ENCODE assay signal across 16 cellular contexts in the genomic region with DNA sequence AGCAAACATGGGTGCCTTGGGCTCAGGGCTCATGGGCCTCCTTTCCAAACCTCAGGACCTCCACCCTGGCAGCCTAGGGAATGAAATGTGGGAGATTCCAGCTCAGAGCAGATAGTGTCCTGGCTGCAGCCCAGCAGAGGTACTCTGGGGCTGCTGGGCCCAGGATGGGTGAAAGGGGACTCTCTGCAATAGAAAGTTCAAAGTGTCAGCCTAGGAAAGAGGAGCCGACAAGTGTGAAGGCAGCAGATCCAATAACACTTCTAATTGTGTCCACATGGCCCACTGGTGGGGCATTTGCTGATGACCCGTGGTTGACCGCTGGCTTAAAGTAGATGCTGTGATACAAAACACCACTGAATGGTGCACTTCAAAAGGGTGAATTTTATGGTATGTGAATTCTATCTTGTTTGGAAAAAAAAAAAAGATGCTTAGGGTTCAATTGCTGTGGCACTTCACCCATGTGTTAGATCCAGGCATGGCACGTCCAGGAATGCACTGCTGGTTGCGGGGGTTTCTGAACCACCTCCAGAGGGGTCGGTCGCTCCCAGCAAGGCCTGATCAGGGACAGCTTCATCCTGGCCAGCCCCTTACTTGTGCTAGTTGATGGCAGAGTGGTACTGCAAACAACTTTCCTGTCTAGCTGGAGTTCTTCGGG. TPM values are rescaled to one million over a fixed set of nuclear protein-coding genes. Genes with fewer than 3 reads are reported as not detected.
DNase-seq lines count a peak whose midpoint lies in the region; ATAC-seq, FAIRE-seq and TF ChIP-seq lines count a peak whose summit lies in the region.
"Had no signal": no experiment of that assay in that cellular context is flagged by ENCODE, and none has a peak within 500 bp of the region (broad histone marks: within the 10 kb centered on the region; RNA-seq: fewer than 3 reads in every experiment).

No MANE protein-coding gene starts in this region.

- H3K9ac ChIP-seq in endothelial cell of umbilical vein (replicated peaks; ENCODE audit: extremely low read depth, insufficient read depth, low read length) (no peak overlapping the region), neuronal stem cell (ENCODE audit: low read depth, low read length, poor library complexity) (no peak overlapping the region)

- no peak overlapping the region for H3K18ac ChIP-seq in neuronal stem cell (ENCODE audit: low read length)

- H3K36me3 ChIP-seq in RWPE2 (ENCODE audit: low read depth), result peaks cover 41% of the 10 kb centered on the region
- H3K36me3 ChIP-seq in endothelial cell of umbilical vein (ENCODE audit: control insufficient read depth in 2 of 2, extremely low read depth in 1 of 2, insufficient read depth in 2 of 2, low read length in 2 of 2), result peaks cover 29 to 38% of the 10 kb centered on the region in 2 experiments
- H3K36me3 ChIP-seq in neuronal stem cell (replicated peaks in 1 of 2; ENCODE audit: control insufficient read depth in 2 of 2, insufficient read depth in 2 of 2, low read length in 2 of 2), result peaks cover 46 to 68% of the 10 kb centered on the region in 2 donors
- peaks cover under 1 to 49% (median 17%) of the 10 kb centered on the region in 4 donors for H3K36me3 ChIP-seq in upper lobe of left lung

- peaks cover 20% of the 10 kb centered on the region for H3K79me2 ChIP-seq in endothelial cell of umbilical vein (ENCODE audit: control insufficient read depth, insufficient read depth, low read length)

- H2AK5ac ChIP-seq in neuronal stem cell (ENCODE audit: low read depth, low read length), result no peak overlapping the region

- H3K4ac ChIP-seq in neuronal stem cell (ENCODE audit: low read length), result no peak overlapping the region

- TF ChIP-seq CTCF in RWPE2 (IDR thresholded peaks at IDR 0.05; ENCODE audit: poor library complexity, severe bottlenecking), result no peak
- no peak for TF ChIP-seq CTCF in endothelial cell of umbilical vein (IDR thresholded peaks at IDR 0.05; ENCODE audit: extremely low read depth in 1 of 2, insufficient read depth in 1 of 2, low read depth in 1 of 2, low read length in 2 of 2)
- TF ChIP-seq CTCF in upper lobe of left lung (IDR thresholded peaks at IDR 0.05), result no peak

- POLR2A ChIA-PET in endothelial cell of umbilical vein (lab: Charles Lee), result interaction anchor here (0.7 to 2.6 kb wide), 3 partner anchors 10 to 53 kb away, joined by 3 to 7 read pairs (median 5); no protein-coding TSS in a partner anchor

- peak overlapping the region; percentile 96 for H3K27ac ChIP-seq in RWPE2 (ENCODE audit: poor library complexity, severe bottlenecking)
- no peak overlapping the region for H3K27ac ChIP-seq in endothelial cell of umbilical vein (ENCODE audit: insufficient read depth, low read depth, low read length)
- peak overlapping the region; percentile 14 for H3K27ac ChIP-seq in neuronal stem cell (replicated peaks; ENCODE audit: low read length)
- H3K27ac ChIP-seq in upper lobe of left lung, result peak overlapping the region; percentile 48 to 98 (median 72)
- H3K27ac ChIP-seq: HL-60 had no signal

- H3K4me2 ChIP-seq in endothelial cell of umbilical vein (ENCODE audit: insufficient read depth, low read length), result no peak overlapping the region
- H3K4me2 ChIP-seq in neuronal stem cell (ENCODE audit: insufficient read depth, low read length, poor library complexity, severe bottlenecking), result no peak overlapping the region

- no peak overlapping the region for H2BK120ac ChIP-seq in neuronal stem cell (ENCODE audit: low read depth, low read length)

- intact Hi-C loops in endothelial cell of umbilical vein (cut with micrococcal nuclease), result no loop called here

- H2BK5ac ChIP-seq in neuronal stem cell (ENCODE audit: low read length), result no peak overlapping the region

- BruUV-seq in endothelial cell of umbilical vein (replicated peaks; lab: Mats Ljungman, UMichigan), result no TSS peak

- H3K79me1 ChIP-seq in neuronal stem cell (ENCODE audit: low read depth, low read length), result peaks cover under 1% of the 10 kb centered on the region

- peak; percentile 41 for DNase-seq in RWPE2 (ENCODE audit: low spot score)
- no peak for DNase-seq in endothelial cell of umbilical vein (ENCODE audit: low read depth, low spot score)
- DNase-seq in neuronal stem cell (ENCODE audit: low spot score), result no peak
- DNase-seq in upper lobe of left lung, result no peak
- no peak for DNase-seq in mucosa of gallbladder (ENCODE audit: low spot score)
- DNase-seq in MV-4-11 (lab: John Stamatoyannopoulos, UW), result no peak
- DNase-seq: activated CD8-positive, alpha-beta T cell treated with anti-CD3 and anti-CD28 coated beads for 36 hours; activated gamma-delta T cell treated with Interleukin-2 at 50 U/mL for 16 hours; foreskin melanocyte; occipital lobe; stimulated activated CD4-positive, alpha-beta T cell treated with anti-CD3 and anti-CD28 coated beads, Interleukin-2, amount 100 ng/mL, for 48 hours; stimulated activated naive CD4-positive, alpha-beta T cell; T-helper 1 cell had no signal

- no peak overlapping the region for H4K8ac ChIP-seq in neuronal stem cell (ENCODE audit: low read depth, low read length)

- no peak overlapping the region for H2BK15ac ChIP-seq in neuronal stem cell (ENCODE audit: low read length)

- no peaks in the 10 kb centered on the region for H4K20me1 ChIP-seq in endothelial cell of umbilical vein (replicated peaks; ENCODE audit: control insufficient read depth, extremely low read depth, insufficient read depth, low read length)

- H2BK12ac ChIP-seq in neuronal stem cell (ENCODE audit: low read length), result no peak overlapping the region

- H3K27me3 ChIP-seq in RWPE2 (ENCODE audit: insufficient read depth, poor library complexity, severe bottlenecking) (no peaks in the 10 kb centered on the region), endothelial cell of umbilical vein (ENCODE audit: control insufficient read depth in 2 of 2, insufficient read depth in 2 of 2, low read length in 2 of 2) (no peaks in the 10 kb centered on the region), neuronal stem cell (ENCODE audit: control insufficient read depth in 3 of 3, insufficient read depth in 3 of 3, low read depth in 1 of 3, low read length in 3 of 3) (no peaks in the 10 kb centered on the region), upper lobe of left lung (no peaks in the 10 kb centered on the region)

- H3K4me3 ChIP-seq in RWPE2 (ENCODE audit: severe bottlenecking) (no peak overlapping the region), endothelial cell of umbilical vein (replicated peaks in 1 of 3; ENCODE audit: insufficient read depth in 1 of 3, low read depth in 1 of 3, low read length in 3 of 3) (no peak overlapping the region), neuronal stem cell (ENCODE audit: low read length in 2 of 2) (no peak overlapping the region), upper lobe of left lung (no peak overlapping the region)

- no peak for TF ChIP-seq EP300 in upper lobe of left lung (IDR thresholded peaks at IDR 0.05)

- no peak overlapping the region for H3K14ac ChIP-seq in neuronal stem cell (ENCODE audit: low read length)

- CTCF ChIA-PET in endothelial cell of umbilical vein (lab: Charles Lee), result interaction anchor here (0.8 to 1.8 kb wide), 6 partner anchors 13 to 122 kb away, joined by 3 to 5 read pairs (median 3); no protein-coding TSS in a partner anchor

- H3K9me3 ChIP-seq in RWPE2 (ENCODE audit: severe bottlenecking) (no peaks in the 10 kb centered on the region), endothelial cell of umbilical vein (replicated peaks; ENCODE audit: control insufficient read depth, insufficient read depth, low read length) (no peaks in the 10 kb centered on the region), neuronal stem cell (replicated peaks in 1 of 2; ENCODE audit: control insufficient read depth in 2 of 2, insufficient read depth in 1 of 2, low read depth in 1 of 2, low read length in 2 of 2) (no peaks in the 10 kb centered on the region), upper lobe of left lung (no peaks in the 10 kb centered on the region)

- H3K23ac ChIP-seq in neuronal stem cell (ENCODE audit: low read depth, low read length, poor library complexity), result no peak overlapping the region

- H3K4me1 ChIP-seq in RWPE2 (ENCODE audit: insufficient read depth, poor library complexity, severe bottlenecking) (peaks cover 51% of the 10 kb centered on the region), endothelial cell of umbilical vein (ENCODE audit: control insufficient read depth, extremely low read depth, insufficient read depth, low read length) (peaks cover 3% of the 10 kb centered on the region), neuronal stem cell (ENCODE audit: control insufficient read depth in 2 of 2, insufficient read depth in 1 of 2, low read depth in 1 of 2, low read length in 2 of 2) (peaks cover 15 to 17% of the 10 kb centered on the region in 2 donors), upper lobe of left lung (peaks cover 70 to 85% (median 74%) of the 10 kb centered on the region in 4 donors)

- dilution Hi-C loops in endothelial cell of umbilical vein (cut with MboI; ENCODE audit: extremely low pct_ligation_motif_present, low sequenced_read_pairs), result no loop called here

- FAIRE-seq in endothelial cell of umbilical vein (lab: Jason Lieb, UNC), result no peak
- FAIRE-seq: colon had no signal

- TF ChIP-seq POLR2A in endothelial cell of umbilical vein (IDR thresholded peaks at IDR 0.05; ENCODE audit: low read depth, low read length) (no peak), upper lobe of left lung (IDR thresholded peaks at IDR 0.05) (no peak)

- ATAC-seq in RWPE2 (ENCODE audit: low read depth) (no peak), upper lobe of left lung (ENCODE audit: low FRiP score in 2 of 2) (no peak), HG02798 (IDR thresholded peaks at IDR 0.05; ENCODE audit: poor library complexity, unreplicated experiment) (no peak)
- ATAC-seq: activated CD8-positive, alpha-beta T cell treated with anti-CD3 and anti-CD28 coated beads for 36 hours had no signal

- no peak overlapping the region for H4K91ac ChIP-seq in neuronal stem cell (ENCODE audit: low read depth, low read length, poor library complexity)

- H3K9me1 ChIP-seq in endothelial cell of umbilical vein (replicated peaks; ENCODE audit: control insufficient read depth, extremely low read depth, insufficient read depth, low read length), result no peaks in the 10 kb centered on the region

- WGBS in neuronal stem cell (ENCODE audit: extremely low coverage in 2 of 2, insufficient read length in 2 of 2, insufficient replicate concordance in 1 of 2), 2 donors, result no CpG with 5 or more reads among the region's 8 CpGs
- WGBS in upper lobe of left lung, 2 donors, result 63 to 73% methylated on average over 8 of the region's 8 CpGs

- no peak overlapping the region for H2AFZ ChIP-seq in endothelial cell of umbilical vein (ENCODE audit: low read depth, low read length)
- H2AFZ ChIP-seq in neuronal stem cell (ENCODE audit: low read length), result no peak overlapping the region

RNA-seq across cellular contexts. Expression of a gene that starts 20.9 kb away (rescaled TPM):
- total RNA-seq in endothelial cell of umbilical vein (145 and 167 TPM in 2 replicates), upper lobe of left lung (100 to 1,000 TPM in 5 of 6 donors, 10 to 100 TPM in 1; 73.3 to 179 (median 132) TPM), mucosa of gallbladder (129 TPM)
- polyA plus RNA-seq in endothelial cell of umbilical vein, result 129 and 130 TPM in 2 replicates
- 123 and 135 TPM in 2 replicates for polyA plus RNA-seq in endothelial cell of umbilical vein (2011; cell fraction: cytosol; rRNA removed)
- polyA plus RNA-seq in endothelial cell of umbilical vein (2011; cell fraction: nucleus; rRNA removed), result 200 and 222 TPM in 2 replicates
- 67.7 and 69.8 TPM in 2 replicates for polyA plus RNA-seq in endothelial cell of umbilical vein (2012)
- polyA minus RNA-seq in endothelial cell of umbilical vein, result 186 and 195 TPM in 2 replicates
- polyA minus RNA-seq in endothelial cell of umbilical vein (2011; cell fraction: cytosol; rRNA and poly(A)+ RNA removed), result 41.2 TPM
- polyA minus RNA-seq in endothelial cell of umbilical vein (2011; cell fraction: nucleus; rRNA and poly(A)+ RNA removed), result 95.7 and 170 TPM in 2 replicates
- 61.7 TPM for polyA plus RNA-seq in neuronal stem cell (2013, experiment 1 of 2)
- polyA plus RNA-seq in neuronal stem cell (2013, experiment 2 of 2), result 60.5 TPM
- total RNA-seq: activated CD8-positive, alpha-beta T cell treated with anti-CD3 and anti-CD28 coated beads for 36 hours had no signal
